In the genomic region with DNA sequence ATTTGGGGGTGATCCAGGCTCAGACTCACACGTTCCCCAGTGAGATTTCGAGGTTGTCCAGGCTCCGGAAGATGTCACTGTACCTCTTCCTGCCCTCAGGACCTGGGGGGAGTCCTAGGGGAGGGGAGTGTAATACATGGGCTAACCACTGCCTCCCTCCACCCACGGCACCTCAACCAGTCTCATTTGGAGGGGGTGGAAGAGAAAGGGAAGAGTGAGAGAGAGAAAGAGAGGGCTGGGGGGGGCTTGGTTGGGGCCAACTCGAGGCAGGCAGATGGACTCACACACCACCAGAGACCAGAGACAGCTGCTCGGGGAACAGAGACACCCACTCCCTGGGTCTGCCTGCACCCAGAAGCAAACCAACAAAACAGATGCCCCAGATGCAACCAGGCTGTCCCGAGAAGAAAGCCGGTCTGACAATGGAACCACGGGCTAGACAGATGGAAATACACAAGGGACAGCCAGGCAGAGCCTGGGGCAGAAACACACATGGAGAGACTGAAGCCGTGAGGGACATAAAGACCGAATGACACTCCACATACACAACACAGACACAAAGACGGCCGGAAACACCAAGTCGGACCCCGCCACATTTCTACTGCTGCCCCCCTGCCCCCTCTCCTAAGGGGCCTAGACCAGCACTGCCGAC, we compare ENCODE assay signal across 8 cellular contexts. TPM values are rescaled to one million over a fixed set of nuclear protein-coding genes. Genes with fewer than 3 reads are reported as not detected.
DNase-seq lines count a peak whose midpoint lies in the region; ATAC-seq and TF ChIP-seq lines count a peak whose summit lies in the region.

No MANE protein-coding gene starts in this region.

- no peak for TF ChIP-seq CTCF in KMS-11 (conservative IDR thresholded peaks at IDR 0.05; ENCODE audit: low read depth, low read length)
- no peak for TF ChIP-seq CTCF in foreskin fibroblast (IDR thresholded peaks at IDR 0.05; ENCODE audit: low read depth, low read length)

- no peaks in the 10 kb centered on the region for H4K20me1 ChIP-seq in KMS-11 (ENCODE audit: insufficient read depth)

- H3K4me1 ChIP-seq in KMS-11 (ENCODE audit: low read depth, poor library complexity, severe bottlenecking), result no peaks in the 10 kb centered on the region

- no peak overlapping the region for H3K27ac ChIP-seq in KMS-11

- peak overlapping the region; percentile 33; the same call in 1 of the 2 replicates for H3K9ac ChIP-seq in KMS-11

- no peaks in the 10 kb centered on the region for H3K79me2 ChIP-seq in KMS-11 (ENCODE audit: insufficient read depth, low read depth)

- ATAC-seq in activated CD4-positive, CD25-positive, alpha-beta regulatory T cell treated with anti-CD3 and anti-CD28 coated beads, Interleukin-2, amount 50 U/mL, for 24 hours, result peak; percentile 44 to 51

- DNase-seq in activated CD4-positive, CD25-positive, alpha-beta regulatory T cell treated with anti-CD3 and anti-CD28 coated beads, Interleukin-2, amount 50 U/mL, for 72 hours, result no peak
- DNase-seq in activated CD8-positive, alpha-beta memory T cell treated with anti-CD3 and anti-CD28 coated beads, Interleukin-2, amount 50 U/mL, for 4 hours, result peak; percentile 58
- DNase-seq in foreskin fibroblast (peak in 1 of 2 donors; percentile 40), retina (peak; percentile 70), NCI-H1436 (lab: John Stamatoyannopoulos, UW) (no peak), mucosa of gallbladder (ENCODE audit: low spot score) (no peak)

- H2AFZ ChIP-seq in KMS-11 (ENCODE audit: low read depth), result peak overlapping the region; percentile 62; the same call in 1 of the 2 replicates

- no peaks in the 10 kb centered on the region for H3K27me3 ChIP-seq in KMS-11 (ENCODE audit: insufficient read depth, low read depth)

- no peaks in the 10 kb centered on the region for H3K36me3 ChIP-seq in KMS-11 (ENCODE audit: insufficient read depth)

- no peak overlapping the region for H3K4me3 ChIP-seq in KMS-11 (IDR thresholded peaks at IDR 0.05; ENCODE audit: insufficient read depth, low read depth, low read length)
- peak overlapping the region; percentile 84 to 98 for H3K4me3 ChIP-seq in foreskin fibroblast (ENCODE audit: low read depth in 1 of 2, low read length in 2 of 2)

- peak overlapping the region; percentile 60; the same call in 1 of the 2 replicates for H3K4me2 ChIP-seq in KMS-11

RNA-seq across cellular contexts. Expression of gene GMIP, which starts 0.8 kb away (rescaled TPM):
- total RNA-seq in mucosa of gallbladder, result 28.5 TPM

RNA-seq across cellular contexts. Expression of gene LPAR2, which starts 14.6 kb away (rescaled TPM):
- 44.3 TPM for total RNA-seq in mucosa of gallbladder

RNA-seq across cellular contexts. Expression of gene ATP13A1, which starts 20.8 kb away (rescaled TPM):
- total RNA-seq in mucosa of gallbladder, result 86.5 TPM

RNA-seq across cellular contexts. Expression of gene PBX4, which starts 24.1 kb away (rescaled TPM):
- 9.9 TPM for total RNA-seq in mucosa of gallbladder

RNA-seq across cellular contexts. Expression of gene ZNF101, which starts 26.0 kb away (rescaled TPM):
- total RNA-seq in mucosa of gallbladder, result 9.2 TPM

Comparison
In these comparisons a context has a peak if more than half of its experiments do, and no peak if none do; other contexts are left out.
1. DNase-seq: peak in activated CD8-positive, alpha-beta memory T cell treated with anti-CD3 and anti-CD28 coated beads, Interleukin-2, amount 50 U/mL, for 4 hours (single experiment) and retina (single experiment); none in activated CD4-positive, CD25-positive, alpha-beta regulatory T cell treated with anti-CD3 and anti-CD28 coated beads, Interleukin-2, amount 50 U/mL, for 72 hours (single experiment), NCI-H1436 (single experiment) and mucosa of gallbladder (single experiment).